ENCODE assay signal across 14 cellular contexts in the genomic region with DNA sequence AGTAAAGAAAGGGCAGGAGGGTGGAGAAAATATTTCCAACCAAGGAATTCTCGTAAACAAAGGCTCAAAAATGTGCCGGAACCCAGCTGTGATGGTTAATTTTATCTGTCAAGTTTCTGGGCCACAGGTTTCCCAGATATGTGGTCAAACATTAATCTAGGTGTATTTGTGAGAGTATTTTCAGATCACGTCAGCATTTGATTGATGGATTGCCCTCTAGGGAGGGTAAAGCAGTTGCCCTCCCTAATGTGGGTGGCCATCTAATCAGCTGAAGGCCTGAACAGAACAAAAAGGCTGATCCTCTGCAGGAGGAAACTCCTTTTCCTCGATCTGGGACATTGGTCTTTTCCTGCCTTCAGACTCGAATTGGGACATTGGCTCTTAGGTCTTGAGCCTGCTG.
"Had no signal": no experiment of that assay in that cellular context is flagged by ENCODE, and none has a peak within 500 bp of the region (broad histone marks: within the 10 kb centered on the region; RNA-seq: fewer than 3 reads in every experiment).

No MANE protein-coding gene starts in this region.

- H3K27me3 Mint-ChIP-seq: activated naive CD8-positive, alpha-beta T cell treated with anti-CD3 and anti-CD28 coated beads for 36 hours had no signal

- DNase-seq: activated CD4-positive, alpha-beta T cell treated with anti-CD3 and anti-CD28 coated beads for 1 hour; activated CD4-positive, alpha-beta T cell treated with anti-CD3 and anti-CD28 coated beads, Interleukin-2, amount 50 U/mL, for 48 hours; activated gamma-delta T cell treated with Interleukin-2 at 50 U/mL for 16 hours; activated naive CD8-positive, alpha-beta T cell treated with anti-CD3 and anti-CD28 coated beads for 36 hours; activated T-cell treated with anti-CD3 and anti-CD28 coated beads, Interleukin-2, amount 50 U/mL, for 4 hours; aorta; heart left ventricle; left ventricle myocardium superior; pancreas; retina; small intestine; tibial artery had no signal

- H3K4me1 Mint-ChIP-seq: activated naive CD8-positive, alpha-beta T cell treated with anti-CD3 and anti-CD28 coated beads for 36 hours; stimulated activated effector memory CD8-positive, alpha-beta T cell treated with anti-CD3 and anti-CD28 coated beads, Interleukin-12 subunit alpha, Interleukin-12 subunit beta, amount 100 ng/mL, for 72 hours had no signal

- H3K27ac ChIP-seq: cardiac muscle cell, heart left ventricle, pancreas, tibial artery had no signal

- H3K4me3 ChIP-seq: cardiac muscle cell, heart left ventricle, pancreas, tibial artery had no signal

- H3K36me3 ChIP-seq: cardiac muscle cell, heart left ventricle, pancreas, tibial artery had no signal

- H3K27me3 ChIP-seq: cardiac muscle cell, heart left ventricle, pancreas, tibial artery had no signal

- H3K36me3 Mint-ChIP-seq: activated naive CD8-positive, alpha-beta T cell treated with anti-CD3 and anti-CD28 coated beads for 36 hours; stimulated activated effector memory CD8-positive, alpha-beta T cell treated with anti-CD3 and anti-CD28 coated beads, Interleukin-12 subunit alpha, Interleukin-12 subunit beta, amount 100 ng/mL, for 72 hours had no signal

- H3K9me3 ChIP-seq: heart left ventricle, pancreas, tibial artery had no signal

- H3K4me1 ChIP-seq: heart left ventricle, pancreas, tibial artery had no signal

- H3K4me3 Mint-ChIP-seq: activated naive CD8-positive, alpha-beta T cell treated with anti-CD3 and anti-CD28 coated beads for 36 hours; activated T-cell treated with anti-CD3 and anti-CD28 coated beads, Interleukin-2, amount 50 U/mL, for 4 hours; stimulated activated effector memory CD8-positive, alpha-beta T cell treated with anti-CD3 and anti-CD28 coated beads, Interleukin-12 subunit alpha, Interleukin-12 subunit beta, amount 100 ng/mL, for 72 hours had no signal

- ATAC-seq: activated T-cell treated with anti-CD3 and anti-CD28 coated beads, Interleukin-2, amount 50 U/mL, for 4 hours; heart left ventricle; left ventricle myocardium superior; stimulated activated effector memory CD8-positive, alpha-beta T cell treated with anti-CD3 and anti-CD28 coated beads, Interleukin-12 subunit alpha, Interleukin-12 subunit beta, amount 100 ng/mL, for 72 hours had no signal

- H3K27ac Mint-ChIP-seq: activated naive CD8-positive, alpha-beta T cell treated with anti-CD3 and anti-CD28 coated beads for 36 hours; stimulated activated effector memory CD8-positive, alpha-beta T cell treated with anti-CD3 and anti-CD28 coated beads, Interleukin-12 subunit alpha, Interleukin-12 subunit beta, amount 100 ng/mL, for 72 hours had no signal

- H3K9me3 Mint-ChIP-seq: activated naive CD8-positive, alpha-beta T cell treated with anti-CD3 and anti-CD28 coated beads for 36 hours; activated T-cell treated with anti-CD3 and anti-CD28 coated beads, Interleukin-2, amount 50 U/mL, for 4 hours; stimulated activated effector memory CD8-positive, alpha-beta T cell treated with anti-CD3 and anti-CD28 coated beads, Interleukin-12 subunit alpha, Interleukin-12 subunit beta, amount 100 ng/mL, for 72 hours had no signal
